In genomic region chr7:36514289-36515243, GRCh38 we compare ENCODE assay signal across 17 cellular contexts.
DNase-seq lines count a peak whose midpoint lies in the region; ATAC-seq, FAIRE-seq and TF ChIP-seq lines count a peak whose summit lies in the region.
"Had no signal": no experiment of that assay in that cellular context is flagged by ENCODE, and none has a peak within 500 bp of the region (broad histone marks: within the 10 kb centered on the region; RNA-seq: fewer than 3 reads in every experiment).

No MANE protein-coding gene starts in this region.

- no peak overlapping the region for H3K4me3 Mint-ChIP-seq in activated naive CD8-positive, alpha-beta T cell treated with anti-CD3 and anti-CD28 coated beads, Interleukin-2, amount 10 ng/mL, durations not matched to agents 7 days and 5 days
- no peak overlapping the region for H3K4me3 Mint-ChIP-seq in activated naive CD8-positive, alpha-beta T cell treated with anti-CD3 and anti-CD28 coated beads for 36 hours

- POLR2A ChIA-PET in activated naive CD8-positive, alpha-beta T cell treated with anti-CD3 and anti-CD28 coated beads, Interleukin-2, amount 10 ng/mL, durations not matched to agents 7 days and 5 days (lab: Charles Lee), result no interaction called here

- H3K27me3 Mint-ChIP-seq in activated naive CD8-positive, alpha-beta T cell treated with anti-CD3 and anti-CD28 coated beads, Interleukin-2, amount 10 ng/mL, durations not matched to agents 7 days and 5 days, result no peaks in the 10 kb centered on the region
- H3K27me3 Mint-ChIP-seq in activated naive CD8-positive, alpha-beta T cell treated with anti-CD3 and anti-CD28 coated beads for 36 hours, result no peaks in the 10 kb centered on the region

- H2AFZ ChIP-seq in keratinocyte (ENCODE audit: control insufficient read depth, low read length) (no peak overlapping the region), MM.1S (ENCODE audit: low read length) (no peak overlapping the region)

- peaks cover 4% of the 10 kb centered on the region for H3K36me3 Mint-ChIP-seq in activated naive CD8-positive, alpha-beta T cell treated with anti-CD3 and anti-CD28 coated beads, Interleukin-2, amount 10 ng/mL, durations not matched to agents 7 days and 5 days
- H3K36me3 Mint-ChIP-seq in activated naive CD8-positive, alpha-beta T cell treated with anti-CD3 and anti-CD28 coated beads for 36 hours, result no peaks in the 10 kb centered on the region

- no peaks in the 10 kb centered on the region for H3K9me2 ChIP-seq in MM.1S (replicated peaks; ENCODE audit: insufficient read depth, low read length)

- peaks cover 4% of the 10 kb centered on the region for H3K9me3 Mint-ChIP-seq in activated naive CD8-positive, alpha-beta T cell treated with anti-CD3 and anti-CD28 coated beads, Interleukin-2, amount 10 ng/mL, durations not matched to agents 7 days and 5 days
- no peaks in the 10 kb centered on the region for H3K9me3 Mint-ChIP-seq in activated naive CD8-positive, alpha-beta T cell treated with anti-CD3 and anti-CD28 coated beads for 36 hours

- no peaks in the 10 kb centered on the region for H3K27me3 ChIP-seq in keratinocyte (ENCODE audit: control insufficient read depth, extremely low read depth, insufficient read depth, low read length)
- H3K27me3 ChIP-seq in MM.1S (replicated peaks; ENCODE audit: insufficient read depth, low read length), result no peaks in the 10 kb centered on the region

- ATAC-seq in activated naive CD8-positive, alpha-beta T cell treated with anti-CD3 and anti-CD28 coated beads, Interleukin-2, amount 10 ng/mL, durations not matched to agents 7 days and 5 days (ENCODE audit: low read depth), result no peak
- no peak for ATAC-seq in GM18907 (IDR thresholded peaks at IDR 0.05; ENCODE audit: unreplicated experiment)

- FAIRE-seq in keratinocyte (lab: Jason Lieb, UNC), result peak; percentile 13
- FAIRE-seq: endometrium had no signal

- H3K9me1 ChIP-seq in keratinocyte (ENCODE audit: control insufficient read depth, extremely low read depth, insufficient read depth, low read length), result no peaks in the 10 kb centered on the region

- no peak overlapping the region for H3K4me2 ChIP-seq in keratinocyte (ENCODE audit: control insufficient read depth, extremely low read depth, insufficient read depth, low read depth, low read length)
- H3K4me2 ChIP-seq in MM.1S (ENCODE audit: low read depth, low read length), result no peak overlapping the region

- H3K9ac ChIP-seq in keratinocyte (ENCODE audit: control insufficient read depth, extremely low read depth, insufficient read depth, low read length), result no peak overlapping the region
- no peak overlapping the region for H3K9ac ChIP-seq in MM.1S (ENCODE audit: low read length)

- H3K79me2 ChIP-seq in keratinocyte (ENCODE audit: control insufficient read depth, insufficient read depth, low read length), result no peaks in the 10 kb centered on the region
- no peaks in the 10 kb centered on the region for H3K79me2 ChIP-seq in MM.1S (ENCODE audit: low read length)

- H3F3A ChIP-seq in MM.1S (ENCODE audit: insufficient read depth, low read length), result no peaks in the 10 kb centered on the region

- H3K27ac ChIP-seq in keratinocyte (ENCODE audit: control insufficient read depth, insufficient read depth, low read length) (no peak overlapping the region), MM.1S (ENCODE audit: low read length) (no peak overlapping the region)
- H3K27ac ChIP-seq: HL-60 had no signal

- H4K20me1 ChIP-seq in keratinocyte (ENCODE audit: control insufficient read depth, extremely low read depth, insufficient read depth, low read length) (no peaks in the 10 kb centered on the region), MM.1S (ENCODE audit: insufficient read depth, low read length) (no peaks in the 10 kb centered on the region)

- peaks cover 7% of the 10 kb centered on the region for H3K4me1 ChIP-seq in keratinocyte (ENCODE audit: control insufficient read depth, extremely low read depth, insufficient read depth, low read length)
- H3K4me1 ChIP-seq in MM.1S (ENCODE audit: low read length), result no peaks in the 10 kb centered on the region

- H3K4me3 ChIP-seq in keratinocyte (ENCODE audit: control insufficient read depth in 2 of 3, extremely low read depth in 1 of 3, insufficient read depth in 2 of 3, low read depth in 1 of 3, low read length in 3 of 3) (no peak overlapping the region), MM.1S (ENCODE audit: low read length) (no peak overlapping the region)
- H3K4me3 ChIP-seq: lung had no signal

- no peak for DNase-seq in activated naive CD8-positive, alpha-beta T cell treated with anti-CD3 and anti-CD28 coated beads, Interleukin-2, amount 10 ng/mL, durations not matched to agents 7 days and 5 days
- no peak for DNase-seq in activated naive CD8-positive, alpha-beta T cell treated with anti-CD3 and anti-CD28 coated beads for 36 hours
- DNase-seq in anterior cingulate cortex (lab: John Stamatoyannopoulos, UW), result peak in 43 of 58 donors; percentile 2 to 81 (median 36)
- no peak for DNase-seq in keratinocyte (ENCODE audit: low read depth, low spot score)
- DNase-seq in superior temporal gyrus (ENCODE audit: extremely low spot score), result peak; percentile 85
- DNase-seq in CD1c-positive myeloid dendritic cell (ENCODE audit: extremely low spot score), result no peak
- no peak for DNase-seq in MM.1S
- DNase-seq: activated T-cell treated with anti-CD3 and anti-CD28 coated beads for 4 hours, amniotic stem cell, DMS53, GOT3, NCI-H524 treated with DMSO at 0.1 percent for 48 hours, SHP77 had no signal

- TF ChIP-seq CTCF in keratinocyte (optimal IDR thresholded peaks at IDR 0.05 in 1 of 3, IDR thresholded peaks at IDR 0.05 in 1 of 3, conservative IDR thresholded peaks at IDR 0.05 in 1 of 3; ENCODE audit: extremely low read depth in 1 of 3, insufficient read depth in 2 of 3, low read length in 3 of 3) (no peak), MM.1S (IDR thresholded peaks at IDR 0.05; ENCODE audit: low read length) (no peak)

- H3K9me3 ChIP-seq in keratinocyte (ENCODE audit: control insufficient read depth, low read depth, low read length) (no peaks in the 10 kb centered on the region), MM.1S (replicated peaks; ENCODE audit: insufficient read depth, low read length) (no peaks in the 10 kb centered on the region)

- H3K36me3 ChIP-seq in keratinocyte (ENCODE audit: control insufficient read depth in 2 of 2, extremely low read depth in 1 of 2, insufficient read depth in 2 of 2, low read length in 2 of 2) (no peaks in the 10 kb centered on the region), MM.1S (replicated peaks; ENCODE audit: insufficient read depth, low read length) (no peaks in the 10 kb centered on the region)

- peaks cover 11% of the 10 kb centered on the region for H3K4me1 Mint-ChIP-seq in activated naive CD8-positive, alpha-beta T cell treated with anti-CD3 and anti-CD28 coated beads, Interleukin-2, amount 10 ng/mL, durations not matched to agents 7 days and 5 days
- peaks cover 7% of the 10 kb centered on the region for H3K4me1 Mint-ChIP-seq in activated naive CD8-positive, alpha-beta T cell treated with anti-CD3 and anti-CD28 coated beads for 36 hours

- peak overlapping the region; percentile 31 for H3K27ac Mint-ChIP-seq in activated naive CD8-positive, alpha-beta T cell treated with anti-CD3 and anti-CD28 coated beads, Interleukin-2, amount 10 ng/mL, durations not matched to agents 7 days and 5 days
- H3K27ac Mint-ChIP-seq in activated naive CD8-positive, alpha-beta T cell treated with anti-CD3 and anti-CD28 coated beads for 36 hours, result no peak overlapping the region

- dilution Hi-C loops in keratinocyte (cut with MboI; ENCODE audit: extremely low pct_ligation_motif_present, low sequenced_read_pairs), result no loop called here

Comparison
In these comparisons a context has a peak if more than half of its experiments do, and no peak if none do; other contexts are left out.
1. DNase-seq: peak in anterior cingulate cortex (43 of 58) and superior temporal gyrus (single experiment); none in activated naive CD8-positive, alpha-beta T cell treated with anti-CD3 and anti-CD28 coated beads, Interleukin-2, amount 10 ng/mL, durations not matched to agents 7 days and 5 days (single experiment), activated naive CD8-positive, alpha-beta T cell treated with anti-CD3 and anti-CD28 coated beads for 36 hours (single experiment), keratinocyte (single experiment), CD1c-positive myeloid dendritic cell (single experiment) and MM.1S (single experiment).